Comparison of ENCODE assay signal across 9 cellular contexts in the genomic region with DNA sequence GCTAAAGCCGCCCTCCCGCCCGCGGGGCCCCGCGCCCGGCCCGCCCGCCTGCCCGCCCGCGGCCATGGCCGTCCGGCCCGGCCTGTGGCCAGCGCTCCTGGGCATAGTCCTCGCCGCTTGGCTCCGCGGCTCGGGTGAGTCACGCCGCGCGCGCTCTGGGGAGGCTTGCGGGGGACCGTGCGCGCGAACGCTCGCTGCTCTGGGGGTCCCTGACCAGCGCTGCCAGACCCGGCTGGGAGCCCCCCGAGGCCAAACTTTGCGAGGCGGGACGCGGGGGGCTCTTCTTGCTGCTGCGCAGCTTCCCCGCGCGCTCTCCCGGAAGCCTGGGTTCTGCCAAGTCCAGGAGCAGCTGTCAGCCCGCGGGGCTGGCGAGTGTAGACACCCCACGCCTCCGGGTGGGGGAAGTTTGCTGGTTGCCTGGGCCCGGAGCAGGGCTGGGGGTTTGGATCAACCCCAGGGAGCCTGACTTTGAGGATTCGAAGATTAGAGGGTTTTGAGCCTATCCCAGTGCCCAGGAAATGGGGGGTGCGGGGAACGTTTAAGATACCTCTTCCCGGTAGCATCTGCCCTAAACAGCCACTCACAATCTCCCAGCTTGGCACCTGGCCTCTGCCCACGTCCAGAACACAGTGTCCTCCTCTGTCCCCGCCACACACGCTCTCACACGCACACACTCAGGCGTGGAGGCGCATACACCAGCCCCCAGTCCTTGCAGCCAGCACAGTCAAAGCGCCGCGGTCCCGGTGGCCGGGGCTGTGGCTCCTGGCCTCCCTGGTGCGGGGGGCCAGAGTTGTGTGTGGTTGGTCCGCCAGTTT. TPM values are rescaled to one million over a fixed set of nuclear protein-coding genes. Genes with fewer than 3 reads are reported as not detected.
DNase-seq lines count a peak whose midpoint lies in the region; ATAC-seq and TF ChIP-seq lines count a peak whose summit lies in the region.
"Had no signal": no experiment of that assay in that cellular context is flagged by ENCODE, and none has a peak within 500 bp of the region (broad histone marks: within the 10 kb centered on the region; RNA-seq: fewer than 3 reads in every experiment).

No MANE protein-coding gene starts in this region.

- peaks cover 61 to 67% of the 10 kb centered on the region in 2 donors for H3K27me3 Mint-ChIP-seq in natural killer cell (ENCODE audit: low read depth in 2 of 2)

- TF ChIP-seq CTCF in HL-60 (IDR thresholded peaks at IDR 0.05; ENCODE audit: insufficient read depth, low read length) (no peak), breast epithelium (IDR thresholded peaks at IDR 0.05) (no peak), natural killer cell (IDR thresholded peaks at IDR 0.05) (no peak)

- no peak overlapping the region for H3K27ac Mint-ChIP-seq in natural killer cell

- H3K4me2 ChIP-seq in BLaER1 = peak overlapping the region; percentile 92

- peaks cover 26% of the 10 kb centered on the region for H3K4me1 ChIP-seq in BLaER1
- peaks cover 5% of the 10 kb centered on the region in 2 donors for H3K4me1 ChIP-seq in breast epithelium

- H3K27ac ChIP-seq in BLaER1 = no peak overlapping the region
- no peak overlapping the region for H3K27ac ChIP-seq in HL-60 (replicated peaks)
- no peak overlapping the region for H3K27ac ChIP-seq in breast epithelium
- H3K27ac ChIP-seq: RWPE1 had no signal

- no peaks in the 10 kb centered on the region for H3K36me3 Mint-ChIP-seq in natural killer cell

- no peaks in the 10 kb centered on the region for H3K36me3 ChIP-seq in BLaER1
- H3K36me3 ChIP-seq in breast epithelium = no peaks in the 10 kb centered on the region

- H3K27me3 ChIP-seq in BLaER1 = peaks cover 99% of the 10 kb centered on the region
- H3K27me3 ChIP-seq in HL-60 (ENCODE audit: insufficient read depth, poor library complexity, severe bottlenecking) = peaks cover 47% of the 10 kb centered on the region
- peaks cover 4 to 88% of the 10 kb centered on the region in 2 donors for H3K27me3 ChIP-seq in breast epithelium

- no peak overlapping the region; the same call in 1 of the 2 replicates for H3K9ac ChIP-seq in BLaER1

- H3K9me3 Mint-ChIP-seq in natural killer cell = no peaks in the 10 kb centered on the region

- TF ChIP-seq POLR2A in breast epithelium (IDR thresholded peaks at IDR 0.05) = no peak

- H3K9me3 ChIP-seq in BLaER1 (no peaks in the 10 kb centered on the region), breast epithelium (no peaks in the 10 kb centered on the region)

- peak overlapping the region; percentile 82 for H3K4me3 Mint-ChIP-seq in natural killer cell

- ATAC-seq in natural killer cell (no peak), HG02970 (IDR thresholded peaks at IDR 0.05; ENCODE audit: low FRiP score, unreplicated experiment) (no peak)

- H4K20me1 ChIP-seq in BLaER1 = peaks cover 90% of the 10 kb centered on the region

- DNase-seq in HL-60 (ENCODE audit: low read depth in 1 of 2, low spot score in 1 of 2) (no peak), breast epithelium (ENCODE audit: low spot score in 2 of 2) (no peak), natural killer cell (no peak), NCI-H446 treated with DMSO at 0.1 percent for 48 hours (lab: John Stamatoyannopoulos, UW) (no peak), activated gamma-delta T cell (lab: John Stamatoyannopoulos, UW) (no peak), mesenteric fat pad (ENCODE audit: low spot score) (no peak)

- peaks cover 5 to 12% of the 10 kb centered on the region in 2 donors for H3K4me1 Mint-ChIP-seq in natural killer cell

- intact Hi-C loops in breast epithelium (cut with DNase I; ENCODE audit: low total_unique reads) = no loop called here
- intact Hi-C loops in natural killer cell (cut with micrococcal nuclease) = no loop called here

- H3K4me3 ChIP-seq in BLaER1 (peak overlapping the region; percentile 68), HL-60 (replicated peaks; ENCODE audit: insufficient read depth, low read length) (peak overlapping the region; percentile 13), breast epithelium (peak overlapping the region; percentile 18 to 62 (median 37))

RNA-seq across cellular contexts. Expression of a gene that starts 0.5 kb away (rescaled TPM):
- total RNA-seq in breast epithelium (1 to 10 TPM in 1 of 3 donors, under 1 TPM in 1, not detected in 1; 0.15 to 2.9 TPM), natural killer cell (not detected), mesenteric fat pad (0.29 TPM)

Comparison
In these comparisons a context has a peak if more than half of its experiments do, and no peak if none do; other contexts are left out.
1. H3K4me3 ChIP-seq: peak in every context shown above with its lines; median percentile 68 in BLaER1; 37 in breast epithelium; 13 in HL-60.